ENCODE assay signal across 28 cellular contexts in the genomic region with DNA sequence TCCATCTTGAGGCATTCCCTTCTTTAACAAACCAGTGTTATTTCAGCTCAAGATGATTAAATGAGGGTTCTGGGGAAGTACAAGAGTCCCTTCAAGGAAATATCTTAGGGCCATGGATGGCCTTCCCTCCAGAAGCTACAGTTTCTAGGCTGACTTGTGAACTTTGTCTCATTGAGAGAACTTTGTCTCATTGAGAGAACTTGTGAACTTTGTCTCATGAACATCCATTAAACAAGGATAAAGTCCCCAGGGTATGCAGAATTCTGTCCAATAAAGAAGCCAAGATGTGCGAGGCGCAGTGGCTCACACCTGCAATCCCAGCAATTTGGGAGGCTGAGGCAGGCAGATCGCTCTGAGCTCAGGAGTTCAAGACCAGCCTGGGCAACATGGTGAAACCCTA.
"Had no signal": no experiment of that assay in that cellular context is flagged by ENCODE, and none has a peak within 500 bp of the region (broad histone marks: within the 10 kb centered on the region; RNA-seq: fewer than 3 reads in every experiment).

No MANE protein-coding gene starts in this region.

- DNase-seq: activated CD4-positive, alpha-beta memory T cell treated with anti-CD3 and anti-CD28 coated beads, Interleukin-2, amount 10 ng/mL, durations not matched to agents 7 days and 5 days; activated CD4-positive, alpha-beta T cell treated with anti-CD3 and anti-CD28 coated beads for 1 hour; activated CD4-positive, alpha-beta T cell treated with anti-CD3 and anti-CD28 coated beads for 4 hours; activated CD4-positive, alpha-beta T cell treated with anti-CD3 and anti-CD28 coated beads, Interleukin-2, amount 10 ng/mL, durations not matched to agents 7 days and 5 days; activated CD4-positive, alpha-beta T cell treated with anti-CD3 and anti-CD28 coated beads, Interleukin-2, amount 50 U/mL, for 4 hours; activated CD8-positive, alpha-beta memory T cell treated with anti-CD3 and anti-CD28 coated beads, Interleukin-2, amount 50 U/mL, for 48 hours; activated gamma-delta T cell; activated naive CD4-positive, alpha-beta T cell; activated naive CD4-positive, alpha-beta T cell treated with anti-CD3 and anti-CD28 coated beads, Interleukin-2, amount 10 ng/mL, durations not matched to agents 7 days and 5 days; activated naive CD8-positive, alpha-beta T cell treated with anti-CD3 and anti-CD28 coated beads, Interleukin-2, amount 10 ng/mL, durations not matched to agents 7 days and 5 days; activated T-cell treated with anti-CD3 and anti-CD28 coated beads for 4 hours; activated T-cell treated with anti-CD3 and anti-CD28 coated beads, Interleukin-2, amount 50 U/mL, for 24 hours; activated T-cell treated with anti-CD3 and anti-CD28 coated beads, Interleukin-2, amount 50 U/mL, for 72 hours; dorsolateral prefrontal cortex; effector memory CD8-positive, alpha-beta T cell; esophagus squamous epithelium; foreskin melanocyte; heart right ventricle; T-helper 2 cell had no signal

- H3K4me1 ChIP-seq: ascending aorta had no signal

- ATAC-seq: activated naive CD4-positive, alpha-beta T cell treated with anti-CD3 and anti-CD28 coated beads, Interleukin-2, amount 50 U/mL, for 72 hours; activated T-cell treated with anti-CD3 and anti-CD28 coated beads, Interleukin-2, amount 50 U/mL, for 72 hours; effector memory CD8-positive, alpha-beta T cell; gastroesophageal sphincter; WTC11 had no signal

- H3K9me3 ChIP-seq: ascending aorta, breast epithelium, esophagus squamous epithelium, gastroesophageal sphincter had no signal

- H3K27ac ChIP-seq: ascending aorta, breast epithelium, cardiac muscle cell, coronary artery, epithelial cell of prostate, gastroesophageal sphincter, VCaP had no signal

- H3K4me3 ChIP-seq: ascending aorta, breast epithelium, cardiac muscle cell, coronary artery, dorsolateral prefrontal cortex, esophagus squamous epithelium, gastroesophageal sphincter, heart right ventricle had no signal
